In the genomic region with DNA sequence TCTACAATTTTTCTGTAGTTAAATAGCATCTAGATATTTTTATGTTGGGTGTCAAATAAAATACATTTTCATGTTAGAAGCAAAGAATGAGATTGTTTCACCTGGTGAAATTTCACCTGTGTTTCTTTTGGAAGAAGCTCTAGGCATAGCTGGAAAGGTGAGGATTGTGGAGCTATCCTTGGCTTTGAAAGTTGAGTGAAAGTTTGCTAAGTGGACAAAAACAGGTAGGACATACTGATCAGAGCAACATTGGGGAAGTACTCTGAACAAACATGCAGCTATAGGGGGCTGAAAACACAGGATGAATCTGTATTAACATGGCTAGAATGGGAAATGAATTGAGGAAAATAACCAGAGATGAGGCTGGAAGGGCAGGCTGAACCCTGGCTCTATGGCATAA, we compare ENCODE assay signal across 1 cellular context.
TF ChIP-seq lines count a peak whose summit lies in the region.

No MANE protein-coding gene starts in this region.

TF ChIP-seq in HepG2, 621 proteins besides CTCF, POLR2A, EP300 and RAD21 (continued from another document):
- TF ChIP-seq, protein P1, sequence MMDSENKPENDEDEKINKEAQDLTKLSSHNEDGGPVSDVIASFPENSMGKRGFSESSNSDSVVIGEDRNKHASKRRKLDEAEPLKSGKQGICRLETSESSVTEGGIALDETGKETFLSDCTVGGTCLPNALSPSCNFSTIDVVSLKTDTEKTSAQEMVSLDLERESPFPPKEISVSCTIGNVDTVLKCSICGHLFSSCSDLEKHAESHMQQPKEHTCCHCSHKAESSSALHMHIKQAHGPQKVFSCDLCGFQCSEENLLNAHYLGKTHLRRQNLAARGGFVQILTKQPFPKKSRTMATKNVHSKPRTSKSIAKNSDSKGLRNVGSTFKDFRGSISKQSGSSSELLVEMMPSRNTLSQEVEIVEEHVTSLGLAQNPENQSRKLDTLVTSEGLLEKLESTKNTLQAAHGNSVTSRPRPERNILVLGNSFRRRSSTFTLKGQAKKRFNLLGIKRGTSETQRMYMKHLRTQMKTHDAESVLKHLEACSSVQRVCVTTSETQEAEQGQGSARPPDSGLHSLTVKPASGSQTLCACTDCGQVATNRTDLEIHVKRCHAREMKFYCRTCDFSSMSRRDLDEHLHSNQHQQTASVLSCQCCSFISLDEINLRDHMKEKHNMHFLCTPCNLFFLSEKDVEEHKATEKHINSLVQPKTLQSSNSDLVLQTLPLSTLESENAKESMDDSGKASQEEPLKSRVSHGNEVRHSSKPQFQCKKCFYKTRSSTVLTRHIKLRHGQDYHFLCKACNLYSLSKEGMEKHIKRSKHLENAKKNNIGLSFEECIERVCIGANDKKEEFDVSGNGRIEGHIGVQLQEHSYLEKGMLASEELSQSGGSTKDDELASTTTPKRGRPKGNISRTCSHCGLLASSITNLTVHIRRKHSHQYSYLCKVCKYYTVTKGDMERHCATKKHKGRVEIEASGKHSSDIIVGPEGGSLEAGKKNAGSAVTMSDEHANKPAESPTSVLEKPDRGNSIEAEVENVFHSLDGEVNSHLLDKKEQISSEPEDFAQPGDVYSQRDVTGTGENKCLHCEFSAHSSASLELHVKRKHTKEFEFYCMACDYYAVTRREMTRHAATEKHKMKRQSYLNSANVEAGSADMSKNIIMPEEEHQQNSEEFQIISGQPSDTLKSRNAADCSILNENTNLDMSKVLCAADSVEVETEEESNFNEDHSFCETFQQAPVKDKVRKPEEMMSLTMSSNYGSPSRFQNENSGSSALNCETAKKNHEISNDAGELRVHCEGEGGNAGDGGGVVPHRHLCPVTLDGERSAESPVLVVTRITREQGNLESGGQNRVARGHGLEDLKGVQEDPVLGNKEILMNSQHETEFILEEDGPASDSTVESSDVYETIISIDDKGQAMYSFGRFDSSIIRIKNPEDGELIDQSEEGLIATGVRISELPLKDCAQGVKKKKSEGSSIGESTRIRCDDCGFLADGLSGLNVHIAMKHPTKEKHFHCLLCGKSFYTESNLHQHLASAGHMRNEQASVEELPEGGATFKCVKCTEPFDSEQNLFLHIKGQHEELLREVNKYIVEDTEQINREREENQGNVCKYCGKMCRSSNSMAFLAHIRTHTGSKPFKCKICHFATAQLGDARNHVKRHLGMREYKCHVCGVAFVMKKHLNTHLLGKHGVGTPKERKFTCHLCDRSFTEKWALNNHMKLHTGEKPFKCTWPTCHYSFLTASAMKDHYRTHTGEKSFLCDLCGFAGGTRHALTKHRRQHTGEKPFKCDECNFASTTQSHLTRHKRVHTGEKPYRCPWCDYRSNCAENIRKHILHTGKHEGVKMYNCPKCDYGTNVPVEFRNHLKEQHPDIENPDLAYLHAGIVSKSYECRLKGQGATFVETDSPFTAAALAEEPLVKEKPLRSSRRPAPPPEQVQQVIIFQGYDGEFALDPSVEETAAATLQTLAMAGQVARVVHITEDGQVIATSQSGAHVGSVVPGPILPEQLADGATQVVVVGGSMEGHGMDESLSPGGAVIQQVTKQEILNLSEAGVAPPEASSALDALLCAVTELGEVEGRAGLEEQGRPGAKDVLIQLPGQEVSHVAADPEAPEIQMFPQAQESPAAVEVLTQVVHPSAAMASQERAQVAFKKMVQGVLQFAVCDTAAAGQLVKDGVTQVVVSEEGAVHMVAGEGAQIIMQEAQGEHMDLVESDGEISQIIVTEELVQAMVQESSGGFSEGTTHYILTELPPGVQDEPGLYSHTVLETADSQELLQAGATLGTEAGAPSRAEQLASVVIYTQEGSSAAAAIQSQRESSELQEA (CRISPR knock-in tag; IDR thresholded peaks at IDR 0.05; ENCODE audit: not compliant biosample characterization), result no peak
- TF ChIP-seq MAFK (conservative IDR thresholded peaks at IDR 0.05 in 1 of 2, IDR thresholded peaks at IDR 0.05 in 1 of 2; ENCODE audit: low read length in 2 of 2), result peak; percentile 68 to 73
- TF ChIP-seq NKX3-1 (CRISPR knock-in tag; IDR thresholded peaks at IDR 0.05), result no peak
- TF ChIP-seq MAFF (IDR thresholded peaks at IDR 0.05; ENCODE audit: low read depth, low read length), result peak; percentile 49
- no peak for TF ChIP-seq ELF4 (CRISPR knock-in tag; IDR thresholded peaks at IDR 0.05; ENCODE audit: borderline replicate concordance)
